Comparison of ENCODE assay signal across 13 cellular contexts in the genomic region with DNA sequence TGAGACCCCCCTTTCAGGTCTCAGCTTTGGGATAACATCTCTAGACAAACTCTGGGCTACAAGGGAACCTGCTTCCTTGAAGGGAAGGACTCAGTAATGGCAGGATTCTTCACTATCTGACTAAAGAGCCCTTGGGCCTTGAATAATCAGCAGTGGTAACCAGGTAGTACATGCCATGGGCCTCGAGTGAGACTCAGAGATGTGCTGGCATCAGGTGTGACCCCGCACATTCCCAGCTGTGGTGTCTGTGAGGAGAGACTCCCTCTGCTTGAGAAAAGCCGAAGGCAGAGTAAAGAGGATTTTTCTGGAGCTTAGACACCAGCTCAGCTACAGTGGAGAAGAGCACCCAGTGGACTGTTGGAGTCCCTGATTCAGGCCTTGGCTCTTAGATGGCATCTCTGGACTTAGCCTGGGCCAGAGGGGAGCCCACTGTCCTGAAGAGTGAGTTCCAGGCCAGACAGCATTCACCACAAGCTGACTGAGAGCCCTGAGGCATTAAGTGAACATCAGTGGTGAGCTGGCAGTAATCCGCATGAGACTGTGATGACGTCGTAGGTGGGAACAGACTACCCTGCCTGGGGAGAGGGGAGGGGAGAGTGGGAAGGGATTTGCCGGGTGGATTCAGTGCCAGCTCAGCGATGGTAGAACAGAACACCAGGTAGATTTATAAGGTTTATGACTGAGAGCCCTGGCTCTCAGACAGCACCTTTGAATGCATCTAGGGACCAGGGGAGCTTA. TPM values are rescaled to one million over a fixed set of nuclear protein-coding genes. Genes with fewer than 3 reads are reported as not detected.
DNase-seq lines count a peak whose midpoint lies in the region; ATAC-seq, FAIRE-seq and TF ChIP-seq lines count a peak whose summit lies in the region.
"Had no signal": no experiment of that assay in that cellular context is flagged by ENCODE, and none has a peak within 500 bp of the region (broad histone marks: within the 10 kb centered on the region; RNA-seq: fewer than 3 reads in every experiment).

No MANE protein-coding gene starts in this region.

- H3K27ac ChIP-seq in HUES6 (ENCODE audit: low read depth, low read length) = no peak overlapping the region
- no peak overlapping the region for H3K27ac ChIP-seq in astrocyte (ENCODE audit: low read depth, low read length)
- no peak overlapping the region for H3K27ac ChIP-seq in uterus
- H3K27ac ChIP-seq in ascending aorta = no peak overlapping the region
- H3K27ac ChIP-seq: testis had no signal

- TF ChIP-seq CTCF in AG04449 (IDR thresholded peaks at IDR 0.05; ENCODE audit: insufficient read depth, low read length, missing control alignments) (no peak), astrocyte (IDR thresholded peaks at IDR 0.05; ENCODE audit: insufficient read depth, low read depth, low read length) (no peak), fibroblast of villous mesenchyme (IDR thresholded peaks at IDR 0.05; ENCODE audit: insufficient read depth, low read depth, low read length) (no peak), uterus (IDR thresholded peaks at IDR 0.05) (no peak), ascending aorta (IDR thresholded peaks at IDR 0.05) (no peak)

- H3K4me3 ChIP-seq in AG04449 (ENCODE audit: low read depth, low read length) = no peak overlapping the region
- no peak overlapping the region for H3K4me3 ChIP-seq in HUES6 (ENCODE audit: low read depth, low read length)
- no peak overlapping the region for H3K4me3 ChIP-seq in astrocyte (ENCODE audit: insufficient read depth, low read depth, low read length)
- H3K4me3 ChIP-seq in fibroblast of villous mesenchyme (ENCODE audit: low read depth, low read length) = no peak overlapping the region
- H3K4me3 ChIP-seq in uterus = no peak overlapping the region
- no peak overlapping the region for H3K4me3 ChIP-seq in ascending aorta
- H3K4me3 ChIP-seq: testis had no signal

- H2AFZ ChIP-seq in astrocyte (ENCODE audit: low read depth, low read length) = no peak overlapping the region

- H4K20me1 ChIP-seq in astrocyte (ENCODE audit: insufficient read depth, low read length) = no peaks in the 10 kb centered on the region

- H3K36me3 Mint-ChIP-seq in astrocyte (ENCODE audit: low read depth, unreplicated experiment) = no peaks in the 10 kb centered on the region
- no peaks in the 10 kb centered on the region for H3K36me3 Mint-ChIP-seq in activated CD4-positive, alpha-beta T cell treated with anti-CD3 and anti-CD28 coated beads for 36 hours (ENCODE audit: low read depth)

- H3K9me3 ChIP-seq in HUES6 (ENCODE audit: control insufficient read depth, insufficient read depth, low read depth, low read length) (no peaks in the 10 kb centered on the region), astrocyte (ENCODE audit: insufficient read depth, low read depth, low read length) (no peaks in the 10 kb centered on the region), uterus (no peaks in the 10 kb centered on the region), ascending aorta (no peaks in the 10 kb centered on the region)
- H3K9me3 ChIP-seq: testis had no signal

- intact Hi-C loops in uterus (cut with DNase I; ENCODE audit: low total_unique reads) (no loop called here), ascending aorta (cut with DNase I) (loop anchor here (5.0 kb wide), 1 partner anchor 553 kb away; a partner anchor contains a TSS)
- intact Hi-C loops in activated CD4-positive, alpha-beta T cell treated with anti-CD3 and anti-CD28 coated beads for 36 hours (cut with DNase I, micrococcal nuclease) = loop anchor here (2.0 to 10.0 kb wide), 8 partner anchors 17 to 1345 kb away; a partner anchor contains a TSS

- H3K9ac ChIP-seq in HUES6 (ENCODE audit: low read length) (peak overlapping the region; percentile 8), astrocyte (ENCODE audit: low read length) (peak overlapping the region; percentile 47)

- peak overlapping the region; percentile 9 for H3K4me2 ChIP-seq in astrocyte (ENCODE audit: low read length)

- H3K4me1 ChIP-seq in HUES6 (ENCODE audit: control insufficient read depth, insufficient read depth, low read length) (peaks cover 33% of the 10 kb centered on the region), astrocyte (ENCODE audit: insufficient read depth, low read length) (peaks cover 14% of the 10 kb centered on the region), uterus (no peaks in the 10 kb centered on the region), ascending aorta (no peaks in the 10 kb centered on the region)
- H3K4me1 ChIP-seq: testis had no signal

- POLR2A ChIA-PET in AG04449 (lab: Yijun Ruan, JAX) = interaction anchor here (1.0 kb wide), 1 partner anchor 379 kb away, joined by 3 read pairs; no protein-coding TSS in a partner anchor
- POLR2A ChIA-PET in activated CD4-positive, alpha-beta T cell treated with anti-CD3 and anti-CD28 coated beads for 36 hours (lab: Charles Lee) = no interaction called here

- H3K27me3 Mint-ChIP-seq in astrocyte (ENCODE audit: low read depth, unreplicated experiment) = no peaks in the 10 kb centered on the region
- H3K27me3 Mint-ChIP-seq in activated CD4-positive, alpha-beta T cell treated with anti-CD3 and anti-CD28 coated beads for 36 hours = peaks cover 11% of the 10 kb centered on the region

- CTCF ChIA-PET in AG04449 (lab: Yijun Ruan, JAX) = interaction anchor here (4.7 to 8.1 kb wide), 2 partner anchors 542 to 737 kb away, joined by 65 to 197 read pairs; no protein-coding TSS in a partner anchor
- CTCF ChIA-PET in activated CD4-positive, alpha-beta T cell treated with anti-CD3 and anti-CD28 coated beads for 36 hours (lab: Charles Lee) = interaction anchor here (0.6 to 4.7 kb wide), 2 partner anchors 13 to 583 kb away, joined by 3 to 69 read pairs; no protein-coding TSS in a partner anchor

- H3K27me3 ChIP-seq in HUES6 (ENCODE audit: control insufficient read depth, insufficient read depth, low read length) = no peaks in the 10 kb centered on the region
- no peaks in the 10 kb centered on the region for H3K27me3 ChIP-seq in astrocyte (ENCODE audit: insufficient read depth, low read length)
- no peaks in the 10 kb centered on the region for H3K27me3 ChIP-seq in uterus
- H3K27me3 ChIP-seq in ascending aorta = no peaks in the 10 kb centered on the region
- H3K27me3 ChIP-seq: testis had no signal

- H3K79me2 ChIP-seq in astrocyte (ENCODE audit: insufficient read depth, low read length) = no peaks in the 10 kb centered on the region

- no peaks in the 10 kb centered on the region for H3K9me3 Mint-ChIP-seq in astrocyte (ENCODE audit: unreplicated experiment)
- no peaks in the 10 kb centered on the region for H3K9me3 Mint-ChIP-seq in activated CD4-positive, alpha-beta T cell treated with anti-CD3 and anti-CD28 coated beads for 36 hours (ENCODE audit: low read depth)
- H3K9me3 Mint-ChIP-seq: dendritic cell treated with granulocyte-macrophage colony-stimulating factor and Interleukin-4, amounts not matched to agents 40 ng/mL and 50 ng/mL, for 4 days had no signal

- no peak for ATAC-seq in activated CD4-positive, alpha-beta T cell treated with anti-CD3 and anti-CD28 coated beads for 36 hours

- TF ChIP-seq POLR2A in uterus (IDR thresholded peaks at IDR 0.05) = no peak

- H3K27ac Mint-ChIP-seq in astrocyte (ENCODE audit: unreplicated experiment) = peak overlapping the region; percentile 89
- H3K27ac Mint-ChIP-seq in activated CD4-positive, alpha-beta T cell treated with anti-CD3 and anti-CD28 coated beads for 36 hours = no peak overlapping the region
- H3K27ac Mint-ChIP-seq: dendritic cell treated with granulocyte-macrophage colony-stimulating factor and Interleukin-4, amounts not matched to agents 40 ng/mL and 50 ng/mL, for 4 days had no signal

- no peaks in the 10 kb centered on the region for H3K36me3 ChIP-seq in HUES6 (ENCODE audit: control insufficient read depth, insufficient read depth, low read length)
- no peaks in the 10 kb centered on the region for H3K36me3 ChIP-seq in astrocyte (ENCODE audit: insufficient read depth, low read length)
- H3K36me3 ChIP-seq in uterus = no peaks in the 10 kb centered on the region
- no peaks in the 10 kb centered on the region for H3K36me3 ChIP-seq in ascending aorta

- FAIRE-seq in astrocyte (lab: Jason Lieb, UNC) = no peak
- FAIRE-seq: G401.6 had no signal

- H3K4me3 Mint-ChIP-seq in astrocyte (ENCODE audit: unreplicated experiment) = no peak overlapping the region
- no peak overlapping the region for H3K4me3 Mint-ChIP-seq in activated CD4-positive, alpha-beta T cell treated with anti-CD3 and anti-CD28 coated beads for 36 hours
- H3K4me3 Mint-ChIP-seq: dendritic cell treated with granulocyte-macrophage colony-stimulating factor and Interleukin-4, amounts not matched to agents 40 ng/mL and 50 ng/mL, for 4 days had no signal

- H3K4me1 Mint-ChIP-seq in astrocyte (ENCODE audit: low read depth, unreplicated experiment) = peaks cover 30% of the 10 kb centered on the region
- H3K4me1 Mint-ChIP-seq in activated CD4-positive, alpha-beta T cell treated with anti-CD3 and anti-CD28 coated beads for 36 hours = peaks cover 18% of the 10 kb centered on the region

- DNase-seq in AG04449 (ENCODE audit: low read depth, low spot score) (peak; percentile 45), astrocyte (ENCODE audit: low read depth) (peak; percentile 67), fibroblast of villous mesenchyme (ENCODE audit: low read depth) (peak; percentile 75), uterus (no peak), ascending aorta (ENCODE audit: low spot score in 2 of 2) (no peak)
- DNase-seq in stimulated activated CD8-positive, alpha-beta memory T cell treated with anti-CD3 and anti-CD28 coated beads, Interleukin-4, amount 100 ng/mL, for 48 hours = no peak
- DNase-seq in activated CD4-positive, alpha-beta T cell treated with anti-CD3 and anti-CD28 coated beads for 36 hours = no peak
- DNase-seq: ACHN; activated effector memory CD4-positive, alpha-beta T cell treated with Interleukin-2 at 50 U/mL for 16 hours; testis had no signal

RNA-seq across cellular contexts. Expression of a gene that starts 5.3 kb away (rescaled TPM):
- total RNA-seq in astrocyte (2.7 and 3.3 TPM in 2 replicates), fibroblast of villous mesenchyme (4.5 and 5.6 TPM in 2 replicates), uterus (10 to 100 TPM in 3 of 4 donors, 1 to 10 TPM in 1; 9.2 to 25.9 (median 19.1) TPM), ascending aorta (8.6 TPM)
- 1 to 10 TPM; 3.8 to 4.8 TPM for total RNA-seq in activated CD4-positive, alpha-beta T cell treated with anti-CD3 and anti-CD28 coated beads for 36 hours

Comparison
In these comparisons a context has a peak if more than half of its experiments do, and no peak if none do; other contexts are left out.
1. DNase-seq: peak in AG04449 (single experiment), astrocyte (single experiment) and fibroblast of villous mesenchyme (single experiment); none in uterus (0 of 2), ascending aorta (0 of 2), stimulated activated CD8-positive, alpha-beta memory T cell treated with anti-CD3 and anti-CD28 coated beads, Interleukin-4, amount 100 ng/mL, for 48 hours (single experiment) and activated CD4-positive, alpha-beta T cell treated with anti-CD3 and anti-CD28 coated beads for 36 hours (single experiment).